In the genomic region with DNA sequence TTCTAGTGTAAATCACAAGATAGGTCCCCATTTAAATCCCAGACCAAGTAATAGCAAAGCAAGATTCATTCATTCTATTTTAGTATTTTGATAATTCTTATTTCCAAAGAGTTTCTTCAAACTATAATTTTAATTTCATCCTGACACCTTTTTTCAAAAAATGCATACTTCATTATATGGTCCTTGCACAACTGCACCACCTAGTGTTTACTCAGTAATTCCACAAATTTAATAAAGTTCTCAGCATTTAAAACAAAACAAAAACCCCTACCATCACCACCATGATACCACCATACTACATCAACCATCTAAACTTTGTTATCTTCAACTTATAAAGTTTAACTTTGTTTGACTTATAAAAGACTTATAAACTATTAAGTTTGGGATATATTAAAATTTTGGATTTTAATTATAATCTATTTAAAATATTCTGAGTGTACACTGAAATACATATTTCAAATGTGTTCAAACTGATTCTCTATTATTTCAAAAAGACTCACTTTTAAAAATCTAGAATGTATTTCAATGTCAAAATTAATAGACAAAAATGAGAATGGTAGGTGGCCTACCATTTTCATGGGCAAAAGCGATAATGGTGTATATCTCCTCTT, we compare ENCODE assay signal across 10 cellular contexts. TPM values are rescaled to one million over a fixed set of nuclear protein-coding genes. Genes with fewer than 3 reads are reported as not detected.
A peak's percentile ranks its signal among the peaks of the same experiment; 100 is the strongest.
DNase-seq lines count a peak whose midpoint lies in the region; ATAC-seq and TF ChIP-seq lines count a peak whose summit lies in the region.
"Had no signal": no experiment of that assay in that cellular context is flagged by ENCODE, and none has a peak within 500 bp of the region (broad histone marks: within the 10 kb centered on the region; RNA-seq: fewer than 3 reads in every experiment).

No MANE protein-coding gene starts in this region.

- H4K20me1 ChIP-seq in OCI-LY1 (ENCODE audit: insufficient read depth, low read length): no peaks in the 10 kb centered on the region

- H3K27me3 ChIP-seq in OCI-LY1 (ENCODE audit: insufficient read depth, low read length) (no peaks in the 10 kb centered on the region), esophagus squamous epithelium (no peaks in the 10 kb centered on the region)
- H3K27me3 ChIP-seq: SJSA1 had no signal

- 89 to 96% methylated on average over 1 of the region's 1 CpG for WGBS in esophagus squamous epithelium, 2 donors

- intact Hi-C loops in esophagus squamous epithelium (cut with DNase I): no loop called here

- DNase-seq in A172 (ENCODE audit: low spot score): peak; percentile 14
- DNase-seq in GM10248 (ENCODE audit: extremely low spot score): peak; percentile 18
- no peak for DNase-seq in esophagus squamous epithelium (lab: John Stamatoyannopoulos, UW)
- DNase-seq in activated naive CD4-positive, alpha-beta T cell treated with anti-CD3 and anti-CD28 coated beads, Interleukin-2, amount 50 U/mL, for 72 hours (ENCODE audit: low spot score in 2 of 2): no peak
- DNase-seq in GM19238 (ENCODE audit: insufficient read length, low spot score): no peak
- no peak for DNase-seq in activated T-cell treated with anti-CD3 and anti-CD28 coated beads for 4 hours

- CTCF ChIA-PET in GM10248 (lab: Yijun Ruan, JAX): interaction anchor here (0.7 to 1.1 kb wide), 4 partner anchors 9 to 1087 kb away, joined by 3 to 6 read pairs (median 4); no protein-coding TSS in a partner anchor

- H3K27ac Mint-ChIP-seq in activated naive CD4-positive, alpha-beta T cell treated with anti-CD3 and anti-CD28 coated beads, Interleukin-2, amount 50 U/mL, for 72 hours: no peak overlapping the region

- no peak overlapping the region for H3K4me2 ChIP-seq in OCI-LY1 (ENCODE audit: low read length)

- H3K4me3 ChIP-seq in OCI-LY1 (ENCODE audit: low read depth, low read length, poor library complexity, severe bottlenecking): no peak overlapping the region
- no peak overlapping the region for H3K4me3 ChIP-seq in esophagus squamous epithelium
- H3K4me3 ChIP-seq: SJSA1 had no signal

- TF ChIP-seq CTCF in GM10248 (IDR thresholded peaks at IDR 0.05; ENCODE audit: control extremely low read depth, extremely low read depth, low read depth, missing control alignments) (peak; percentile 55), OCI-LY1 (IDR thresholded peaks at IDR 0.05; ENCODE audit: low read length) (peak; percentile 67), esophagus squamous epithelium (IDR thresholded peaks at IDR 0.05) (peak in 4 of 6 experiments; percentile 26 to 51 (median 36))

- no peaks in the 10 kb centered on the region for H3K36me3 Mint-ChIP-seq in activated naive CD4-positive, alpha-beta T cell treated with anti-CD3 and anti-CD28 coated beads, Interleukin-2, amount 50 U/mL, for 72 hours

- POLR2A ChIA-PET in GM10248 (lab: Yijun Ruan, JAX): no interaction called here

- H3K27ac ChIP-seq in OCI-LY1 (ENCODE audit: low read depth, low read length, poor library complexity, severe bottlenecking) (no peak overlapping the region), esophagus squamous epithelium (no peak overlapping the region)
- H3K27ac ChIP-seq: epithelial cell of prostate, SJSA1 had no signal

- H3K9me3 ChIP-seq in OCI-LY1 (ENCODE audit: low read length) (no peaks in the 10 kb centered on the region), esophagus squamous epithelium (no peaks in the 10 kb centered on the region)
- H3K9me3 ChIP-seq: SJSA1 had no signal

- H3K79me2 ChIP-seq in OCI-LY1 (ENCODE audit: insufficient read depth, low read length): 0 out of 2 replicates have a peak, but pooled peaks cover 4% of the 10 kb centered on the region

- no peak overlapping the region for H3K9ac ChIP-seq in OCI-LY1 (ENCODE audit: low read length)

- TF ChIP-seq POLR2A in esophagus squamous epithelium (IDR thresholded peaks at IDR 0.05): no peak

- no peak for ATAC-seq in activated naive CD4-positive, alpha-beta T cell treated with anti-CD3 and anti-CD28 coated beads, Interleukin-2, amount 50 U/mL, for 72 hours
- ATAC-seq in GM19467 (IDR thresholded peaks at IDR 0.05; ENCODE audit: unreplicated experiment): no peak

- no peaks in the 10 kb centered on the region for H3F3A ChIP-seq in OCI-LY1 (ENCODE audit: insufficient read depth, low read length)

- H2AFZ ChIP-seq in OCI-LY1 (ENCODE audit: low read length): no peak overlapping the region

- H3K9me2 ChIP-seq in OCI-LY1 (ENCODE audit: low read depth, low read length): no peaks in the 10 kb centered on the region

- H3K9me3 Mint-ChIP-seq in activated naive CD4-positive, alpha-beta T cell treated with anti-CD3 and anti-CD28 coated beads, Interleukin-2, amount 50 U/mL, for 72 hours: no peaks in the 10 kb centered on the region

- H3K4me1 ChIP-seq in OCI-LY1 (ENCODE audit: insufficient read depth, low read length, severe bottlenecking): no peaks in the 10 kb centered on the region
- no peaks in the 10 kb centered on the region for H3K4me1 ChIP-seq in esophagus squamous epithelium
- H3K4me1 ChIP-seq: SJSA1 had no signal

- no peaks in the 10 kb centered on the region for H3K36me3 ChIP-seq in OCI-LY1 (ENCODE audit: insufficient read depth, low read length)
- H3K36me3 ChIP-seq in esophagus squamous epithelium: no peaks in the 10 kb centered on the region
- H3K36me3 ChIP-seq: SJSA1 had no signal

RNA-seq across cellular contexts. Expression of a gene that starts 44.2 kb away (rescaled TPM):
- total RNA-seq in A172 (2014; rRNA removed; shearing (Covaris generic)): 4.9 and 8.7 TPM in 2 replicates
- 1 to 10 TPM; 3.0 to 9.7 (median 3.8) TPM for total RNA-seq in esophagus squamous epithelium
- total RNA-seq in activated naive CD4-positive, alpha-beta T cell treated with anti-CD3 and anti-CD28 coated beads, Interleukin-2, amount 50 U/mL, for 72 hours: 10 to 100 TPM in 1 of 2 donors, 1 to 10 TPM in 1; 8.4 to 10.1 TPM

RNA-seq across cellular contexts. Expression of a gene that starts 44.6 kb away (rescaled TPM):
- 418 and 440 TPM in 2 replicates for total RNA-seq in A172 (2014; rRNA removed; shearing (Covaris generic))
- 100 to 1,000 TPM in 3 of 4 donors, 10 to 100 TPM in 1; 97.7 to 197 (median 134) TPM for total RNA-seq in esophagus squamous epithelium
- total RNA-seq in activated naive CD4-positive, alpha-beta T cell treated with anti-CD3 and anti-CD28 coated beads, Interleukin-2, amount 50 U/mL, for 72 hours: 100 to 1,000 TPM; 181 to 259 TPM

Comparison
In these comparisons a context has a peak if more than half of its experiments do, and no peak if none do; other contexts are left out.
1. DNase-seq: peak in A172 (single experiment) and GM10248 (single experiment); none in esophagus squamous epithelium (single experiment), activated naive CD4-positive, alpha-beta T cell treated with anti-CD3 and anti-CD28 coated beads, Interleukin-2, amount 50 U/mL, for 72 hours (0 of 2), GM19238 (single experiment) and activated T-cell treated with anti-CD3 and anti-CD28 coated beads for 4 hours (single experiment).
2. Peak in every context shown above with its lines, with median percentiles within 50 percentile points of each other: CTCF ChIP-seq.